ENCODE assay signal across 21 cellular contexts in genomic region chr6:152091851-152092341, GRCh38.
A peak's percentile ranks its signal among the peaks of the same experiment; 100 is the strongest.
DNase-seq lines count a peak whose midpoint lies in the region; ATAC-seq, FAIRE-seq and TF ChIP-seq lines count a peak whose summit lies in the region.
"Had no signal": no experiment of that assay in that cellular context is flagged by ENCODE, and none has a peak within 500 bp of the region (broad histone marks: within the 10 kb centered on the region; RNA-seq: fewer than 3 reads in every experiment).

No MANE protein-coding gene starts in this region.

- TF ChIP-seq CTCF in osteocyte (IDR thresholded peaks at IDR 0.05), result no peak
- no peak for TF ChIP-seq CTCF in pancreas (IDR thresholded peaks at IDR 0.05)

- no peak overlapping the region for H3K4me3 ChIP-seq in pancreas
- H3K4me3 ChIP-seq: BLaER1, SJSA1 had no signal

- DNase-seq in EL (peak; percentile 87), T1000 (lab: John Stamatoyannopoulos, UW) (peak; percentile 59), erythroblast (lab: John Stamatoyannopoulos, UW) (peak; percentile 62 to 70), osteocyte (ENCODE audit: extremely low spot score, unreplicated experiment) (no peak), pancreas (no peak), NCI-H1092 (lab: John Stamatoyannopoulos, UW) (no peak), NCI-H524 treated with DMSO at 0.1 percent for 48 hours (lab: John Stamatoyannopoulos, UW) (no peak)
- DNase-seq: activated CD8-positive, alpha-beta T cell treated with anti-CD3 and anti-CD28 coated beads, Interleukin-2, amount 10 ng/mL, durations not matched to agents 7 days and 5 days; brain microvascular endothelial cell; DMS79; effector memory CD4-positive, alpha-beta T cell; glutamatergic neuron; islet precursor cell; MM.1S; NCI-H2171; NK-92 treated with Interleukin-12 subunit alpha and Interleukin-12 subunit beta, amount 100 ng/mL, for 24 hours; stimulated activated CD4-positive, alpha-beta T cell treated with anti-CD3 and anti-CD28 coated beads, Interleukin-12 subunit alpha, Interleukin-12 subunit beta, amount 100 ng/mL, for 4 hours had no signal

- 64 to 69% methylated on average over 4 of the region's 4 CpGs for WGBS in pancreas, 2 donors

- H3K27ac ChIP-seq in pancreas, result no peak overlapping the region
- H3K27ac ChIP-seq: BLaER1, brain microvascular endothelial cell, parathyroid adenoma, SJSA1 had no signal

- H3K27me3 ChIP-seq in pancreas, result no peaks in the 10 kb centered on the region
- H3K27me3 ChIP-seq: BLaER1, brain microvascular endothelial cell, SJSA1 had no signal

- H3K9me3 ChIP-seq in pancreas, result no peaks in the 10 kb centered on the region
- H3K9me3 ChIP-seq: BLaER1 had no signal

- no peaks in the 10 kb centered on the region for H3K36me3 Mint-ChIP-seq in osteocyte (ENCODE audit: unreplicated experiment)

- H3K27ac Mint-ChIP-seq in osteocyte (ENCODE audit: unreplicated experiment), result peak overlapping the region; percentile 1

- ATAC-seq in HG03520 (IDR thresholded peaks at IDR 0.05; ENCODE audit: unreplicated experiment), result no peak
- no peak for ATAC-seq in pancreas
- ATAC-seq: activated CD8-positive, alpha-beta T cell treated with anti-CD3 and anti-CD28 coated beads, Interleukin-2, amount 10 ng/mL, durations not matched to agents 7 days and 5 days had no signal

- H3K27me3 Mint-ChIP-seq in osteocyte (ENCODE audit: unreplicated experiment), result no peaks in the 10 kb centered on the region

- TF ChIP-seq POLR2A in erythroblast (IDR thresholded peaks at IDR 0.05; ENCODE audit: low read length), result peak; percentile 37

- no peaks in the 10 kb centered on the region for H3K36me3 ChIP-seq in pancreas
- H3K36me3 ChIP-seq: BLaER1, brain microvascular endothelial cell, SJSA1 had no signal

- intact Hi-C loops in pancreas (cut with DNase I), result no loop called here

- H3K9me3 Mint-ChIP-seq in osteocyte (ENCODE audit: unreplicated experiment), result no peaks in the 10 kb centered on the region

- H3K4me3 Mint-ChIP-seq in osteocyte (ENCODE audit: unreplicated experiment), result no peak overlapping the region
- H3K4me3 Mint-ChIP-seq: activated CD8-positive, alpha-beta T cell treated with anti-CD3 and anti-CD28 coated beads, Interleukin-2, amount 10 ng/mL, durations not matched to agents 7 days and 5 days had no signal

- FAIRE-seq in pancreas (lab: Jason Lieb, UNC), result no peak

- H3K4me1 ChIP-seq in pancreas, result no peaks in the 10 kb centered on the region
- H3K4me1 ChIP-seq: BLaER1, parathyroid adenoma had no signal

- H3K4me1 Mint-ChIP-seq in osteocyte (ENCODE audit: unreplicated experiment), result peaks cover 55% of the 10 kb centered on the region

Comparison
In these comparisons a context has a peak if more than half of its experiments do, and no peak if none do; other contexts are left out.
1. DNase-seq: peak in EL (single experiment), T1000 (single experiment) and erythroblast (2 of 2); none in osteocyte (single experiment), pancreas (0 of 6), NCI-H1092 (single experiment) and NCI-H524 treated with DMSO at 0.1 percent for 48 hours (single experiment).